Comparison of ENCODE assay signal across 14 cellular contexts in the genomic region with DNA sequence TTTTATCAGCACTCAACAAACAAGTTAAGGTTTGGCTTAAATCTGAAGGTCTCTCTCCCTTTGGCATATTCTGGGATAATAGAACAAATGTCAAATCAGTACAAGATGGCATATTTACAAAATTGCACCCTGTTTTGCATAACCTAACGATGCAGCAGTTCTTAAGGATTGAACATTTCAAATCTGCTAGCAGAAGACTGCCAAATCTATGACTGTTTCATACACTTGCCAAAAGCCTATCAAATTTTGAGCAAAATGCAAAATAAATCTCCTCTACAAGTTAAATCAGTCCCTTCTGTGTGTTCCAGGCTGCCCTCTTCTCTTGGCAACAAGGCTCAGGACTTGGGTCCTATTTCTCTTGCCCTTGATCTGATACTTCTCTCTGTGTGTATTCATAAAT.
A peak's percentile ranks its signal among the peaks of the same experiment; 100 is the strongest.
DNase-seq lines count a peak whose midpoint lies in the region; ATAC-seq and TF ChIP-seq lines count a peak whose summit lies in the region.
"Had no signal": no experiment of that assay in that cellular context is flagged by ENCODE, and none has a peak within 500 bp of the region (broad histone marks: within the 10 kb centered on the region; RNA-seq: fewer than 3 reads in every experiment).

No MANE protein-coding gene starts in this region.

- no peak overlapping the region for H3K4me3 Mint-ChIP-seq in activated CD8-positive, alpha-beta memory T cell treated with anti-CD3 and anti-CD28 coated beads, Interleukin-2, amount 10 ng/mL, durations not matched to agents 7 days and 5 days
- H3K4me3 Mint-ChIP-seq in brain, result peak overlapping the region in 2 of 5 experiments; percentile 0 to 9

- no peak overlapping the region for H3K14ac ChIP-seq in mesenchymal stem cell (ENCODE audit: low read length in 2 of 2)

- no peak overlapping the region for H3K23ac ChIP-seq in mesenchymal stem cell (ENCODE audit: low read length in 2 of 2)

- H3K27ac ChIP-seq in mesenchymal stem cell (ENCODE audit: low read length, poor library complexity, severe bottlenecking), result no peak overlapping the region
- H3K27ac ChIP-seq: A549, C4-2B, HL-60 had no signal

- no peak overlapping the region for H2BK5ac ChIP-seq in mesenchymal stem cell (ENCODE audit: low read depth, low read length, poor library complexity, severe bottlenecking)

- H3K4me1 ChIP-seq in mesenchymal stem cell (ENCODE audit: control insufficient read depth, insufficient read depth, low read depth, low read length), result peaks cover 2% of the 10 kb centered on the region
- H3K4me1 ChIP-seq: A549 had no signal

- H3K9me3 ChIP-seq in mesenchymal stem cell (ENCODE audit: control insufficient read depth, low read length), result no peaks in the 10 kb centered on the region
- H3K9me3 ChIP-seq: A549 had no signal

- peaks cover 86% of the 10 kb centered on the region for H3K36me3 Mint-ChIP-seq in activated CD8-positive, alpha-beta memory T cell treated with anti-CD3 and anti-CD28 coated beads, Interleukin-2, amount 10 ng/mL, durations not matched to agents 7 days and 5 days
- H3K36me3 Mint-ChIP-seq in brain, result no peaks in the 10 kb centered on the region

- no peak for ATAC-seq in activated CD8-positive, alpha-beta memory T cell treated with anti-CD3 and anti-CD28 coated beads, Interleukin-2, amount 10 ng/mL, durations not matched to agents 7 days and 5 days
- no peak for ATAC-seq in HG02763 (IDR thresholded peaks at IDR 0.05; ENCODE audit: unreplicated experiment)
- no peak for ATAC-seq in HG02970 (IDR thresholded peaks at IDR 0.05; ENCODE audit: low FRiP score, unreplicated experiment)
- ATAC-seq: A549, PC-3 had no signal

- DNase-seq in activated CD8-positive, alpha-beta memory T cell treated with anti-CD3 and anti-CD28 coated beads, Interleukin-2, amount 10 ng/mL, durations not matched to agents 7 days and 5 days, result no peak
- no peak for DNase-seq in activated CD8-positive, alpha-beta memory T cell treated with anti-CD3 and anti-CD28 coated beads, Interleukin-2, amount 50 U/mL, for 48 hours
- peak; percentile 62 to 84 for DNase-seq in NCI-H446 (lab: John Stamatoyannopoulos, UW)
- DNase-seq in mesenchymal stem cell, result no peak
- DNase-seq in GOT3 (lab: John Stamatoyannopoulos, UW), result no peak
- DNase-seq: NCI-H1048, NCI-H2227 treated with DMSO at 0.1 percent for 48 hours, PC-3 had no signal

- CTCF ChIA-PET in activated CD8-positive, alpha-beta memory T cell treated with anti-CD3 and anti-CD28 coated beads, Interleukin-2, amount 10 ng/mL, durations not matched to agents 7 days and 5 days (lab: Charles Lee), result interaction anchor here (1.2 to 2.1 kb wide), 2 partner anchors 10 to 53 kb away, joined by 4 to 7 read pairs; no protein-coding TSS in a partner anchor

- TF ChIP-seq CTCF in brain (conservative IDR thresholded peaks at IDR 0.05), result no peak

- H3K9ac ChIP-seq in mesenchymal stem cell (ENCODE audit: low read length), result peak overlapping the region; percentile 24

- H2AK5ac ChIP-seq in mesenchymal stem cell (ENCODE audit: low read length, severe bottlenecking), result no peak overlapping the region

- no peak overlapping the region for H3K4me3 ChIP-seq in mesenchymal stem cell (ENCODE audit: insufficient read depth in 1 of 2, low read depth in 1 of 2, low read length in 2 of 2)
- H3K4me3 ChIP-seq: A549 had no signal

- no peak overlapping the region for H3K4me2 ChIP-seq in mesenchymal stem cell (ENCODE audit: low read length, poor library complexity, severe bottlenecking)
- H3K4me2 ChIP-seq: A549 had no signal

- no peak overlapping the region for H2BK15ac ChIP-seq in mesenchymal stem cell (ENCODE audit: low read depth, poor library complexity, severe bottlenecking)

- no peak overlapping the region for H3K4ac ChIP-seq in mesenchymal stem cell (ENCODE audit: low read depth in 1 of 2, low read length in 2 of 2)

- H3K27ac Mint-ChIP-seq in activated CD8-positive, alpha-beta memory T cell treated with anti-CD3 and anti-CD28 coated beads, Interleukin-2, amount 10 ng/mL, durations not matched to agents 7 days and 5 days, result peak overlapping the region; percentile 0
- peak overlapping the region in 4 of 5 experiments; percentile 24 to 99 (median 65) for H3K27ac Mint-ChIP-seq in brain

- no peaks in the 10 kb centered on the region for H3K79me1 ChIP-seq in mesenchymal stem cell (replicated peaks; ENCODE audit: low read length, poor library complexity, severe bottlenecking)

- H3K36me3 ChIP-seq in mesenchymal stem cell (ENCODE audit: control insufficient read depth in 1 of 2, insufficient read depth in 2 of 2, low read depth in 1 of 2, low read length in 2 of 2), result peaks cover 0 to 100% of the 10 kb centered on the region in 2 experiments

- H4K8ac ChIP-seq in mesenchymal stem cell (ENCODE audit: low read length), result no peak overlapping the region

- H3K9me3 Mint-ChIP-seq in activated CD8-positive, alpha-beta memory T cell treated with anti-CD3 and anti-CD28 coated beads, Interleukin-2, amount 10 ng/mL, durations not matched to agents 7 days and 5 days (ENCODE audit: low read depth), result no peaks in the 10 kb centered on the region
- peaks cover 0 to 7% (median 0%) of the 10 kb centered on the region in 5 experiments for H3K9me3 Mint-ChIP-seq in brain

- no peak overlapping the region for H2BK12ac ChIP-seq in mesenchymal stem cell (ENCODE audit: low read length in 2 of 2)

- no peaks in the 10 kb centered on the region for H3K27me3 ChIP-seq in mesenchymal stem cell (ENCODE audit: control insufficient read depth in 1 of 2, insufficient read depth in 1 of 2, low read length in 2 of 2)

- 71% methylated on average over 1 of the region's 1 CpG for WGBS in mesenchymal stem cell

- no peak overlapping the region for H2BK120ac ChIP-seq in mesenchymal stem cell (ENCODE audit: low read depth, low read length)

- H3K27me3 Mint-ChIP-seq in activated CD8-positive, alpha-beta memory T cell treated with anti-CD3 and anti-CD28 coated beads, Interleukin-2, amount 10 ng/mL, durations not matched to agents 7 days and 5 days, result no peaks in the 10 kb centered on the region
- H3K27me3 Mint-ChIP-seq in brain, result no peaks in the 10 kb centered on the region

- H3K18ac ChIP-seq in mesenchymal stem cell (ENCODE audit: low read depth in 1 of 2, low read length in 2 of 2), result no peak overlapping the region

- no peak overlapping the region for H2AFZ ChIP-seq in mesenchymal stem cell (ENCODE audit: low read depth, low read length)

- peaks cover 42% of the 10 kb centered on the region for H3K4me1 Mint-ChIP-seq in activated CD8-positive, alpha-beta memory T cell treated with anti-CD3 and anti-CD28 coated beads, Interleukin-2, amount 10 ng/mL, durations not matched to agents 7 days and 5 days
- peaks cover 52% of the 10 kb centered on the region for H3K4me1 Mint-ChIP-seq in brain

- no peak overlapping the region for H4K91ac ChIP-seq in mesenchymal stem cell (ENCODE audit: low read length)

Comparison
In these comparisons a context has a peak if more than half of its experiments do, and no peak if none do; other contexts are left out.
1. DNase-seq: peak in NCI-H446 (2 of 2); none in activated CD8-positive, alpha-beta memory T cell treated with anti-CD3 and anti-CD28 coated beads, Interleukin-2, amount 10 ng/mL, durations not matched to agents 7 days and 5 days (single experiment), activated CD8-positive, alpha-beta memory T cell treated with anti-CD3 and anti-CD28 coated beads, Interleukin-2, amount 50 U/mL, for 48 hours (single experiment), mesenchymal stem cell (single experiment) and GOT3 (single experiment).